Comparison of ENCODE assay signal across 22 cellular contexts in the genomic region with DNA sequence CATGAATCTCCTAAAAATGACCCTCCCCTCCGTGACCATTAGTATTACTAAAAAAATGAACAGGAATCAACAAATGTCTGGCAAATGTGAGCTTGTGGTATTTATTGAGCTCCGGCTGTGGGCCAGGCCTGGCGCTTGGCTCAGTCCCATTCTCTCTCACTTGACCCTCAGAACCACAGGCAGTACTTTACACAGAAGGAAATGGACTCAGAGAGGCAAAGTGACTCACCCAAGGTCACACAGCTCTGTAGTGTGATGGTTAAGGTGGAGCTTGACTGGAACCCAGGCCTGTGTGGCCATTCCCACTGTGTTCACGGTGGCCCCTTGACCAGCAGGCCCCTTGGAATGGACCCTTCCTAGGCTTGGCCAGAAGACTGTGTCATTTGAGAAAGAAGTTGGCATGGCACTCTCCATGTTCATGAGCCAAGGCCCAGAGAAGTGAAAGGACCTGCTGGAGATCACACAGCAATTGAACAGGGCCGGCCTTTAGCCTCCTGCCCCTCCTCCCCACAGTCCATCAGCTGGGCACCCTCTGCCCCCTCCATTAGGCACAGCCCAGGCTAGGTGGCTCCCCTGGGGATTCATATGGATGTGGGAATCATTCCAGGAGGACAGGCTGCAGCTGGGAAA. TPM values are rescaled to one million over a fixed set of nuclear protein-coding genes. Genes with fewer than 3 reads are reported as not detected.
"Had no signal": no experiment of that assay in that cellular context is flagged by ENCODE, and none has a peak within 500 bp of the region (broad histone marks: within the 10 kb centered on the region; RNA-seq: fewer than 3 reads in every experiment).

No MANE protein-coding gene starts in this region.

- ATAC-seq: activated CD4-positive, alpha-beta T cell treated with anti-CD3 and anti-CD28 coated beads for 36 hours; activated CD8-positive, alpha-beta memory T cell treated with anti-CD3 and anti-CD28 coated beads, Interleukin-2, amount 10 ng/mL, durations not matched to agents 7 days and 5 days; gastroesophageal sphincter; heart right ventricle; left colon; upper lobe of right lung had no signal

- DNase-seq: activated CD4-positive, alpha-beta memory T cell treated with anti-CD3 and anti-CD28 coated beads for 36 hours; activated CD4-positive, alpha-beta T cell treated with anti-CD3 and anti-CD28 coated beads for 36 hours; activated CD8-positive, alpha-beta memory T cell treated with anti-CD3 and anti-CD28 coated beads, Interleukin-2, amount 10 ng/mL, durations not matched to agents 7 days and 5 days; activated effector memory CD4-positive, alpha-beta T cell treated with Interleukin-2 at 50 U/mL for 16 hours; activated naive CD4-positive, alpha-beta T cell treated with anti-CD3 and anti-CD28 coated beads, Interleukin-2, amount 50 U/mL, for 16 hours; activated T-cell treated with anti-CD3 and anti-CD28 coated beads, Interleukin-2, amount 50 U/mL, for 1 hour; cortex of kidney; effector memory CD4-positive, alpha-beta T cell; heart right ventricle; left colon; mammary epithelial cell; occipital lobe; small intestine; stimulated activated CD4-positive, alpha-beta T cell treated with anti-CD3 and anti-CD28 coated beads, Interleukin-4, amount 100 ng/mL, for 4 hours; stimulated activated CD8-positive, alpha-beta memory T cell treated with anti-CD3 and anti-CD28 coated beads, Interleukin-4, amount 100 ng/mL, for 48 hours; testis; upper lobe of right lung; WERI-Rb-1 had no signal

- H3K4me1 ChIP-seq: gastroesophageal sphincter, testis, upper lobe of right lung had no signal

- H3K27me3 ChIP-seq: gastroesophageal sphincter, heart right ventricle, right atrium auricular region, testis, upper lobe of right lung had no signal

- H3K4me3 ChIP-seq: gastroesophageal sphincter, heart right ventricle, right atrium auricular region, testis, upper lobe of right lung had no signal

- H3K9me3 ChIP-seq: gastroesophageal sphincter, heart right ventricle, right atrium auricular region, testis, upper lobe of right lung had no signal

- H3K36me3 ChIP-seq: upper lobe of right lung had no signal

- H3K27ac ChIP-seq: gastroesophageal sphincter, testis, upper lobe of right lung, WERI-Rb-1 had no signal

RNA-seq across cellular contexts. Expression of gene FAM151A, which starts 32.1 kb away (rescaled TPM):
- total RNA-seq: activated CD4-positive, alpha-beta memory T cell treated with anti-CD3 and anti-CD28 coated beads for 36 hours; activated CD4-positive, alpha-beta T cell treated with anti-CD3 and anti-CD28 coated beads for 36 hours; activated CD8-positive, alpha-beta memory T cell treated with anti-CD3 and anti-CD28 coated beads, Interleukin-2, amount 10 ng/mL, durations not matched to agents 7 days and 5 days; gastroesophageal sphincter; mucosa of gallbladder; occipital lobe; progenitor cell of endocrine pancreas; upper lobe of right lung had no signal

RNA-seq across cellular contexts. Expression of gene MROH7, which starts 50.3 kb away (rescaled TPM):
- total RNA-seq: activated CD8-positive, alpha-beta memory T cell treated with anti-CD3 and anti-CD28 coated beads, Interleukin-2, amount 10 ng/mL, durations not matched to agents 7 days and 5 days had no signal
- polyA plus RNA-seq: mammary epithelial cell had no signal
